Comparison of ENCODE assay signal across 17 cellular contexts in the genomic region with DNA sequence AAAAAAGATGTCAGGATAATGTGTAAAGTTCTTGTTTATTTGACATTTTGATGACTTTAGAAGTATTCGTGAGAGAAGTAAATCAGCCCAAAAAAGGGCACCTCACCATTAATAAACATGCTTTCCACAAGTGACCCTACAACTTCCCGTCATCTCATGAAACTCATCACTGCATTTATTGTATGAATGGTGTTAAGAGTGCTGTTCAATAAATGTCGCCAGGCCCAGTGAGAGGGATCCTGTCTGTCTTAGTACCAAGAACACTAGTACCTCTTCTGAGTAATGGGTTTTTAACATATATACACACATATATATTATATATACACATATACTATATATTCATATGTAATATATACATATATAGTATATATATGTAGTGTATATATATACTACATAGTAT.
A peak's percentile ranks its signal among the peaks of the same experiment; 100 is the strongest.
DNase-seq lines count a peak whose midpoint lies in the region; ATAC-seq, FAIRE-seq and TF ChIP-seq lines count a peak whose summit lies in the region.
"Had no signal": no experiment of that assay in that cellular context is flagged by ENCODE, and none has a peak within 500 bp of the region (broad histone marks: within the 10 kb centered on the region; RNA-seq: fewer than 3 reads in every experiment).

No MANE protein-coding gene starts in this region.

- no peak overlapping the region for H3K27ac ChIP-seq in GM12878 (ENCODE audit: control insufficient read depth, insufficient read depth)
- H3K27ac ChIP-seq: KMS-11, lower lobe of right lung had no signal

- no peak overlapping the region for H3K4me3 ChIP-seq in GM12878
- H3K4me3 ChIP-seq: HAP-1, lower lobe of right lung had no signal

- no TSS peak for BruUV-seq in GM12878 (replicated peaks; lab: Mats Ljungman, UMichigan)

- RAD21 ChIA-PET in GM12878 (lab: Charles Lee; ENCODE audit: unreplicated experiment), result no interaction called here

- no peak for TF ChIP-seq EP300 in GM12878 (IDR thresholded peaks at IDR 0.05; ENCODE audit: borderline replicate concordance in 1 of 2, control insufficient read depth in 1 of 2, low read depth in 2 of 2, low read length in 2 of 2)

- H2AFZ ChIP-seq in GM12878 (ENCODE audit: control insufficient read depth, low read depth, low read length), result no peak overlapping the region

- no peak for TF ChIP-seq CTCF in GM12878 (IDR thresholded peaks at IDR 0.05 in 2 of 3, conservative IDR thresholded peaks at IDR 0.05 in 1 of 3; ENCODE audit: control insufficient read depth in 2 of 3, extremely low read depth in 1 of 3, insufficient read depth in 1 of 3, low read depth in 3 of 3, low read length in 3 of 3)

- no peak for FAIRE-seq in GM12878 (lab: Jason Lieb, UNC)
- FAIRE-seq: endothelial cell of umbilical vein had no signal

- DNase-seq in GM12878 (ENCODE audit: low read depth, low spot score), result no peak
- DNase-seq in left lobe of liver (ENCODE audit: low spot score), result no peak
- no peak for DNase-seq in inferior parietal cortex (ENCODE audit: extremely low spot score)
- no peak for DNase-seq in NCI-H146 (lab: John Stamatoyannopoulos, UW)
- DNase-seq in HEK293T (ENCODE audit: extremely low spot score), result no peak
- DNase-seq: activated CD4-positive, alpha-beta T cell treated with anti-CD3 and anti-CD28 coated beads for 48 hours; CD8-positive, alpha-beta T cell; hypothalamus; lower lobe of right lung; NCI-H2107; stimulated activated CD8-positive, alpha-beta memory T cell treated with anti-CD3 and anti-CD28 coated beads, Interleukin-4, amount 100 ng/mL, for 48 hours had no signal

- POLR2A ChIA-PET in GM12878 (lab: Charles Lee), result no interaction called here
- POLR2A ChIA-PET in HEK293T (lab: Yijun Ruan, JAX), result no interaction called here

- H3K4me2 ChIP-seq in GM12878 (ENCODE audit: control insufficient read depth, insufficient read depth), result no peak overlapping the region
- H3K4me2 ChIP-seq: KMS-11 had no signal

- whole genome bisulfite sequencing in GM12878 (ENCODE audit: insufficient coverage, insufficient replicate concordance, low lambda C conversion rate, missing lambda C conversion rate), result 22% methylated on average over 3 of the region's 3 CpGs

- ATAC-seq in GM19023 (IDR thresholded peaks at IDR 0.05; ENCODE audit: unreplicated experiment) (peak; percentile 29), GM21723 (IDR thresholded peaks at IDR 0.05; ENCODE audit: unreplicated experiment) (peak; percentile 36), HG03103 (IDR thresholded peaks at IDR 0.05; ENCODE audit: low read depth, unreplicated experiment) (peak; percentile 27), GM12878 (peak; percentile 59), left lobe of liver (no peak)
- ATAC-seq: CD8-positive, alpha-beta T cell; lower lobe of right lung had no signal

- H3K79me2 ChIP-seq in GM12878 (ENCODE audit: control insufficient read depth, insufficient read depth, low read length), result no peaks in the 10 kb centered on the region

- H3K36me3 ChIP-seq in GM12878 (ENCODE audit: control insufficient read depth in 2 of 2, insufficient read depth in 2 of 2, low read length in 1 of 2), result no peaks in the 10 kb centered on the region
- H3K36me3 ChIP-seq: HAP-1, lower lobe of right lung had no signal

- in situ Hi-C loops in GM12878 (cut with MboI), result no loop called here

- intact Hi-C loops in GM12878 (cut with micrococcal nuclease; ENCODE audit: unreplicated experiment), result loop anchor here (2.0 to 10.0 kb wide), 2 partner anchors 104 to 256 kb away; no protein-coding TSS in a partner anchor

- H4K20me1 ChIP-seq in GM12878 (ENCODE audit: control insufficient read depth, insufficient read depth), result no peaks in the 10 kb centered on the region

- no peaks in the 10 kb centered on the region for H3K9me3 ChIP-seq in GM12878 (replicated peaks; ENCODE audit: control insufficient read depth, insufficient read depth, low read length)
- H3K9me3 ChIP-seq: HAP-1, lower lobe of right lung had no signal

- CTCF ChIA-PET in GM12878 (lab: Yijun Ruan, JAX) (no interaction called here), HEK293T (lab: Yijun Ruan, JAX) (no interaction called here)

- H3K9ac ChIP-seq in GM12878 (ENCODE audit: control insufficient read depth, insufficient read depth, low read length), result no peak overlapping the region
- H3K9ac ChIP-seq: KMS-11 had no signal

- H3K27me3 ChIP-seq in GM12878 (replicated peaks in 1 of 2; ENCODE audit: control insufficient read depth in 2 of 2, insufficient read depth in 2 of 2, low read length in 1 of 2), result no peaks in the 10 kb centered on the region

- no peak for TF ChIP-seq RAD21 in GM12878 (IDR thresholded peaks at IDR 0.05; ENCODE audit: insufficient read depth, low read depth, low read length)

- no peaks in the 10 kb centered on the region for H3K4me1 ChIP-seq in GM12878 (ENCODE audit: control insufficient read depth, insufficient read depth, low read length)
- H3K4me1 ChIP-seq: HAP-1 had no signal

- SMC1A ChIA-PET in GM12878 (lab: Charles Lee; ENCODE audit: uncharacterized antibody, unreplicated experiment), result no interaction called here

- no peak for TF ChIP-seq POLR2A in GM12878 (IDR thresholded peaks at IDR 0.05; ENCODE audit: low read depth, low read length)

TF ChIP-seq in GM12878, 131 proteins besides CTCF, POLR2A, EP300 and RAD21 (continues in another document):
- TF ChIP-seq NFXL1 (IDR thresholded peaks at IDR 0.05; ENCODE audit: borderline replicate concordance) (no peak), ESRRA (IDR thresholded peaks at IDR 0.05; ENCODE audit: low read length) (no peak), STAT3 (IDR thresholded peaks at IDR 0.05; ENCODE audit: low read depth, low read length) (no peak), SMARCA5 (IDR thresholded peaks at IDR 0.05) (no peak), ZNF384 (IDR thresholded peaks at IDR 0.05; ENCODE audit: borderline replicate concordance, low read depth, low read length) (no peak), RAD51 (IDR thresholded peaks at IDR 0.05) (no peak)
- TF ChIP-seq, protein P1, sequence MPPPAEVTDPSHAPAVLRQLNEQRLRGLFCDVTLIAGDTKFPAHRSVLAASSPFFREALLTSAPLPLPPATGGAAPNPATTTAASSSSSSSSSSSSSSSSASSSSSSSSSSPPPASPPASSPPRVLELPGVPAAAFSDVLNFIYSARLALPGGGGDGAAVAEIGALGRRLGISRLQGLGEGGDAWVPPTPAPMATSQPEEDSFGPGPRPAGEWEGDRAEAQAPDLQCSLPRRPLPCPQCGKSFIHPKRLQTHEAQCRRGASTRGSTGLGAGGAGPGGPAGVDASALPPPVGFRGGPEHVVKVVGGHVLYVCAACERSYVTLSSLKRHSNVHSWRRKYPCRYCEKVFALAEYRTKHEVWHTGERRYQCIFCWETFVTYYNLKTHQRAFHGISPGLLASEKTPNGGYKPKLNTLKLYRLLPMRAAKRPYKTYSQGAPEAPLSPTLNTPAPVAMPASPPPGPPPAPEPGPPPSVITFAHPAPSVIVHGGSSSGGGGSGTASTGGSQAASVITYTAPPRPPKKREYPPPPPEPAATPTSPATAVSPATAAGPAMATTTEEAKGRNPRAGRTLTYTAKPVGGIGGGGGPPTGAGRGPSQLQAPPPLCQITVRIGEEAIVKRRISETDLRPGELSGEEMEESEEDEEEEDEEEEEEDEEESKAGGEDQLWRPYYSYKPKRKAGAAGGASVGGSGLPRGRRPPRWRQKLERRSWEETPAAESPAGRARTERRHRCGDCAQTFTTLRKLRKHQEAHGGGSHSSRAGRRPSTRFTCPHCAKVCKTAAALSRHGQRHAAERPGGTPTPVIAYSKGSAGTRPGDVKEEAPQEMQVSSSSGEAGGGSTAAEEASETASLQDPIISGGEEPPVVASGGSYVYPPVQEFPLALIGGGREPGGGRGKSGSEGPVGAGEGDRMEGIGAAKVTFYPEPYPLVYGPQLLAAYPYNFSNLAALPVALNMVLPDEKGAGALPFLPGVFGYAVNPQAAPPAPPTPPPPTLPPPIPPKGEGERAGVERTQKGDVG (CRISPR knock-in tag; IDR thresholded peaks at IDR 0.05), result no peak
- TF ChIP-seq, protein P2, sequence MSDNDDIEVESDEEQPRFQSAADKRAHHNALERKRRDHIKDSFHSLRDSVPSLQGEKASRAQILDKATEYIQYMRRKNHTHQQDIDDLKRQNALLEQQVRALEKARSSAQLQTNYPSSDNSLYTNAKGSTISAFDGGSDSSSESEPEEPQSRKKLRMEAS (IDR thresholded peaks at IDR 0.05; ENCODE audit: low read depth, low read length), result no peak

TF ChIP-seq in HEK293T, 16 proteins besides CTCF, POLR2A, EP300 and RAD21:
- no peak for TF ChIP-seq FOXA1 (IDR thresholded peaks at IDR 0.05)
